In genomic region chr5:34509392-34509791, GRCh38 we compare ENCODE assay signal across 23 cellular contexts.
DNase-seq lines count a peak whose midpoint lies in the region; ATAC-seq and TF ChIP-seq lines count a peak whose summit lies in the region.
"Had no signal": no experiment of that assay in that cellular context is flagged by ENCODE, and none has a peak within 500 bp of the region (broad histone marks: within the 10 kb centered on the region; RNA-seq: fewer than 3 reads in every experiment).

No MANE protein-coding gene starts in this region.

- no peak overlapping the region for H2BK120ac ChIP-seq in neuronal stem cell (ENCODE audit: low read depth, low read length)

- H3K18ac ChIP-seq in neuronal stem cell (ENCODE audit: low read length), result no peak overlapping the region

- peak overlapping the region; percentile 53 for H2AFZ ChIP-seq in GM23338
- peak overlapping the region; percentile 45 for H2AFZ ChIP-seq in neuronal stem cell (ENCODE audit: low read length)

- no TSS peak for BruUV-seq in MCF 10A (replicated peaks; lab: Mats Ljungman, UMichigan)

- no peaks in the 10 kb centered on the region for H3K79me2 ChIP-seq in GM23338 (replicated peaks; ENCODE audit: insufficient read depth)

- TF ChIP-seq CTCF in GM23338 (conservative IDR thresholded peaks at IDR 0.05; ENCODE audit: low read depth in 2 of 2), result no peak
- no peak for TF ChIP-seq CTCF in MCF 10A (IDR thresholded peaks at IDR 0.05; ENCODE audit: unreplicated experiment)
- TF ChIP-seq CTCF in gastroesophageal sphincter (IDR thresholded peaks at IDR 0.05), result no peak

- H3K36me3 ChIP-seq in GM23338 (ENCODE audit: insufficient read depth), result no peaks in the 10 kb centered on the region
- no peaks in the 10 kb centered on the region for H3K36me3 ChIP-seq in gastroesophageal sphincter
- no peaks in the 10 kb centered on the region for H3K36me3 ChIP-seq in neuronal stem cell (replicated peaks in 1 of 2; ENCODE audit: control insufficient read depth in 2 of 2, insufficient read depth in 2 of 2, low read length in 2 of 2)
- H3K36me3 ChIP-seq: BLaER1, heart right ventricle, MG63 had no signal

- no peak overlapping the region for H2BK5ac ChIP-seq in neuronal stem cell (ENCODE audit: low read length)

- no peak overlapping the region for H3K23ac ChIP-seq in neuronal stem cell (ENCODE audit: low read depth, low read length, poor library complexity)

- no peak overlapping the region for H3K14ac ChIP-seq in neuronal stem cell (ENCODE audit: low read length)

- no peaks in the 10 kb centered on the region for H3K79me1 ChIP-seq in neuronal stem cell (ENCODE audit: low read depth, low read length)

- no peak overlapping the region for H3K27ac ChIP-seq in GM23338 (ENCODE audit: low read depth)
- H3K27ac ChIP-seq in gastroesophageal sphincter, result peak overlapping the region in 3 of 4 donors; percentile 58 to 81 (median 79)
- no peak overlapping the region for H3K27ac ChIP-seq in neuronal stem cell (replicated peaks; ENCODE audit: low read length)
- H3K27ac ChIP-seq: BLaER1, body of pancreas, heart right ventricle, SK-N-MC had no signal

- H3K27me3 Mint-ChIP-seq in GM23338 (ENCODE audit: insufficient read depth, low read depth, poor library complexity) (peaks cover 3% of the 10 kb centered on the region), MCF 10A (ENCODE audit: insufficient read depth, unreplicated experiment) (no peaks in the 10 kb centered on the region)
- peaks cover 13 to 21% (median 14%) of the 10 kb centered on the region in 5 donors for H3K27me3 Mint-ChIP-seq in naive thymus-derived CD8-positive, alpha-beta T cell

- H3K4me1 ChIP-seq in GM23338 (ENCODE audit: insufficient read depth), result peaks cover 14% of the 10 kb centered on the region
- peaks cover 7 to 46% (median 15%) of the 10 kb centered on the region in 3 donors for H3K4me1 ChIP-seq in gastroesophageal sphincter
- peaks cover 2 to 11% of the 10 kb centered on the region in 2 donors for H3K4me1 ChIP-seq in neuronal stem cell (ENCODE audit: control insufficient read depth in 2 of 2, insufficient read depth in 1 of 2, low read depth in 1 of 2, low read length in 2 of 2)
- H3K4me1 ChIP-seq: BLaER1 had no signal

- peaks cover 12% of the 10 kb centered on the region for H3K9me2 ChIP-seq in GM23338 (ENCODE audit: insufficient read depth)

- H3F3A ChIP-seq in GM23338 (replicated peaks; ENCODE audit: low read depth), result no peaks in the 10 kb centered on the region

- H3K4me3 Mint-ChIP-seq in GM23338 (no peak overlapping the region), MCF 10A (ENCODE audit: unreplicated experiment) (no peak overlapping the region)
- H3K4me3 Mint-ChIP-seq in naive thymus-derived CD8-positive, alpha-beta T cell, result no peak overlapping the region
- H3K4me3 Mint-ChIP-seq: effector memory CD8-positive, alpha-beta T cell; stimulated activated naive CD8-positive, alpha-beta T cell treated with anti-CD3 and anti-CD28 coated beads, Interleukin-15, Interleukin-2, amounts not matched to agents 100 ng/mL and 50 ng/mL, for 24 hours had no signal

- H3K4me2 ChIP-seq in GM23338, result no peak overlapping the region
- no peak overlapping the region for H3K4me2 ChIP-seq in neuronal stem cell (ENCODE audit: insufficient read depth, low read length, poor library complexity, severe bottlenecking)
- H3K4me2 ChIP-seq: BLaER1 had no signal

- POLR2A ChIA-PET in MCF 10A (lab: Yijun Ruan, JAX), result interaction anchor here (0.6 to 1.9 kb wide), 3 partner anchors 13 to 448 kb away, joined by 3 to 5 read pairs (median 4); no protein-coding TSS in a partner anchor
- POLR2A ChIA-PET in naive thymus-derived CD8-positive, alpha-beta T cell (lab: Charles Lee), result no interaction called here

- H3K9me3 Mint-ChIP-seq in GM23338, result peaks cover 5% of the 10 kb centered on the region; the same call in 1 of the 3 replicates
- no peaks in the 10 kb centered on the region for H3K9me3 Mint-ChIP-seq in MCF 10A (ENCODE audit: unreplicated experiment)
- H3K9me3 Mint-ChIP-seq in naive thymus-derived CD8-positive, alpha-beta T cell, result no peaks in the 10 kb centered on the region
- H3K9me3 Mint-ChIP-seq: effector memory CD8-positive, alpha-beta T cell; stimulated activated naive CD8-positive, alpha-beta T cell treated with anti-CD3 and anti-CD28 coated beads, Interleukin-15, Interleukin-2, amounts not matched to agents 100 ng/mL and 50 ng/mL, for 24 hours had no signal

- WGBS in gastroesophageal sphincter (ENCODE audit: low coverage in 1 of 2), 2 donors, result 60 to 83% methylated on average over 1 to 2 of the region's 2 CpGs
- no CpG with 5 or more reads among the region's 2 CpGs for WGBS in neuronal stem cell (ENCODE audit: extremely low coverage in 2 of 2, insufficient read length in 2 of 2, insufficient replicate concordance in 1 of 2), 2 donors

- intact Hi-C loops in MCF 10A (cut with micrococcal nuclease), result no loop called here

- H4K8ac ChIP-seq in neuronal stem cell (ENCODE audit: low read depth, low read length), result no peak overlapping the region

- H3K36me3 Mint-ChIP-seq in GM23338 (ENCODE audit: low read depth) (no peaks in the 10 kb centered on the region), MCF 10A (ENCODE audit: insufficient read depth, unreplicated experiment) (no peaks in the 10 kb centered on the region)
- no peaks in the 10 kb centered on the region for H3K36me3 Mint-ChIP-seq in naive thymus-derived CD8-positive, alpha-beta T cell

- no peak overlapping the region for H3K9ac ChIP-seq in neuronal stem cell (ENCODE audit: low read depth, low read length, poor library complexity)
- H3K9ac ChIP-seq: BLaER1 had no signal

- no peak overlapping the region for H2AK5ac ChIP-seq in neuronal stem cell (ENCODE audit: low read depth, low read length)

- H3K4me3 ChIP-seq in GM23338 (no peak overlapping the region), gastroesophageal sphincter (no peak overlapping the region), neuronal stem cell (ENCODE audit: low read length in 2 of 2) (no peak overlapping the region)
- H3K4me3 ChIP-seq: BLaER1, body of pancreas, heart right ventricle, MG63, SK-N-MC had no signal

- H3K9me3 ChIP-seq in gastroesophageal sphincter, result no peaks in the 10 kb centered on the region
- H3K9me3 ChIP-seq in neuronal stem cell (replicated peaks in 1 of 2; ENCODE audit: control insufficient read depth in 2 of 2, insufficient read depth in 1 of 2, low read depth in 1 of 2, low read length in 2 of 2), result peaks cover 0 to 5% of the 10 kb centered on the region in 2 donors
- H3K9me3 ChIP-seq: body of pancreas had no signal

- H3K27me3 ChIP-seq in GM23338 (ENCODE audit: insufficient read depth) (no peaks in the 10 kb centered on the region), gastroesophageal sphincter (no peaks in the 10 kb centered on the region), neuronal stem cell (ENCODE audit: control insufficient read depth in 3 of 3, insufficient read depth in 3 of 3, low read depth in 1 of 3, low read length in 3 of 3) (no peaks in the 10 kb centered on the region)
- H3K27me3 ChIP-seq: BLaER1, body of pancreas, MG63 had no signal

- ATAC-seq in GM23338, result no peak
- ATAC-seq in gastroesophageal sphincter, result no peak
- no peak for ATAC-seq in GM19463 (IDR thresholded peaks at IDR 0.05; ENCODE audit: unreplicated experiment)
- no peak for ATAC-seq in HG03520 (IDR thresholded peaks at IDR 0.05; ENCODE audit: unreplicated experiment)
- ATAC-seq in naive thymus-derived CD8-positive, alpha-beta T cell, result no peak
- ATAC-seq: body of pancreas; effector memory CD8-positive, alpha-beta T cell; heart right ventricle; right cardiac atrium had no signal

- H3K27ac Mint-ChIP-seq in GM23338, result no peak overlapping the region
- H3K27ac Mint-ChIP-seq in MCF 10A (ENCODE audit: low read depth, unreplicated experiment), result peak overlapping the region; percentile 74
- H3K27ac Mint-ChIP-seq in naive thymus-derived CD8-positive, alpha-beta T cell, result peak overlapping the region in 1 of 10 donors; percentile 37
- H3K27ac Mint-ChIP-seq: effector memory CD8-positive, alpha-beta T cell; stimulated activated naive CD8-positive, alpha-beta T cell treated with anti-CD3 and anti-CD28 coated beads, Interleukin-15, Interleukin-2, amounts not matched to agents 100 ng/mL and 50 ng/mL, for 24 hours had no signal

- no peaks in the 10 kb centered on the region for H4K20me1 ChIP-seq in GM23338 (replicated peaks; ENCODE audit: insufficient read depth)
- H4K20me1 ChIP-seq: BLaER1 had no signal

- no peak overlapping the region for H2BK12ac ChIP-seq in neuronal stem cell (ENCODE audit: low read length)

- TF ChIP-seq EP300 in gastroesophageal sphincter (IDR thresholded peaks at IDR 0.05), result no peak

- no peak for DNase-seq in GM23338 (ENCODE audit: low spot score)
- DNase-seq in MCF 10A (ENCODE audit: unreplicated experiment), result no peak
- no peak for DNase-seq in neuronal stem cell (ENCODE audit: low spot score)
- no peak for DNase-seq in activated T-cell treated with anti-CD3 and anti-CD28 coated beads for 4 hours
- DNase-seq in naive thymus-derived CD8-positive, alpha-beta T cell, result no peak
- DNase-seq: ACHN; activated effector memory CD4-positive, alpha-beta T cell treated with Interleukin-2 at 50 U/mL for 16 hours; body of pancreas; effector memory CD8-positive, alpha-beta T cell; heart right ventricle; MG63; NCI-H1417; NCI-H2107; NCI-H510A; right cardiac atrium; stimulated activated CD4-positive, alpha-beta T cell treated with anti-CD3 and anti-CD28 coated beads, Interleukin-12 subunit alpha, Interleukin-12 subunit beta, amount 100 ng/mL, for 4 hours; T-helper 2 cell had no signal

- H3K4me1 Mint-ChIP-seq in GM23338 (peaks cover 16% of the 10 kb centered on the region), MCF 10A (ENCODE audit: insufficient read depth, unreplicated experiment) (peaks cover 16% of the 10 kb centered on the region)
- H3K4me1 Mint-ChIP-seq in naive thymus-derived CD8-positive, alpha-beta T cell, result no peaks in the 10 kb centered on the region

- no peak overlapping the region for H3K4ac ChIP-seq in neuronal stem cell (ENCODE audit: low read length)

- TF ChIP-seq POLR2A in gastroesophageal sphincter (IDR thresholded peaks at IDR 0.05), result no peak

- H2BK15ac ChIP-seq in neuronal stem cell (ENCODE audit: low read length), result no peak overlapping the region

- CTCF ChIA-PET in MCF 10A (lab: Yijun Ruan, JAX), result interaction anchor here (1.8 kb wide), 1 partner anchor 389 kb away, joined by 7 read pairs; no protein-coding TSS in a partner anchor

- no peak overlapping the region for H4K91ac ChIP-seq in neuronal stem cell (ENCODE audit: low read depth, low read length, poor library complexity)

TF ChIP-seq in GM23338, 12 proteins besides CTCF, POLR2A, EP300 and RAD21 (continues in another document):
- no peak for TF ChIP-seq POLR2AphosphoS5 (IDR thresholded peaks at IDR 0.05; ENCODE audit: low read depth)
- TF ChIP-seq EZH2phosphoT487 (IDR thresholded peaks at IDR 0.05; ENCODE audit: unreplicated experiment), result no peak
- no peak for TF ChIP-seq JUNB (IDR thresholded peaks at IDR 0.05; ENCODE audit: unreplicated experiment)
- no peak for TF ChIP-seq ZNF114 (CRISPR knock-in tag; IDR thresholded peaks at IDR 0.05)
- TF ChIP-seq EZH2 (IDR thresholded peaks at IDR 0.05; ENCODE audit: low read depth, unreplicated experiment), result no peak
- no peak for TF ChIP-seq NANOG (IDR thresholded peaks at IDR 0.05; ENCODE audit: borderline replicate concordance)
- TF ChIP-seq CREB1 (CRISPR knock-in tag; IDR thresholded peaks at IDR 0.05; ENCODE audit: low read depth), result no peak

Comparison
In these comparisons a context has a peak if more than half of its experiments do, and no peak if none do; other contexts are left out.
1. H3K27ac ChIP-seq: peak in gastroesophageal sphincter (3 of 4); none in GM23338 (single experiment) and neuronal stem cell (single experiment).